1 cellular context compared by ENCODE assay signal in the genomic region with DNA sequence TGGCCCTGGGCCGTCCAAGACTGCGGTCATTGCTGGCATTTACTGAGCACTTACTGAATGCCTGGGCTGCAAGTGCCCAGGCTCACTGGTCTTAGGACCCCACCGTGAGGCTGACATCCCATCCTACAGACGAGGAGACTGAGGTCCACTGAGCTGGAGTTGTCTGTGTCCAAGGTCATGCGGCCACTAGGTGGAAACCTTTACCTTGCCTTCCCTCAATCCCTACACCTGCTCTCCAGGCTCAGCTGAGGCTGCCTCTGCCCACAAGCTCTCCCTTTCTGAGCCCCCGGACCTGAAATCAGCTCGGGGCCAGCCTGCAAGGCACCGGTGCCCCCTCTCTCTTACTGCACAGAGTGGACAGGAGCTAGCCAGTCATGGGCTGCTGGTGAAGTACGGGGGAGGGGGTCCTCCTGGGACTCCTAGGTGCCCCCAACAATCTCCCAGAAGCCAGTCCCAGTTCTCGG.
TF ChIP-seq lines count a peak whose summit lies in the region.

No MANE protein-coding gene starts in this region.

TF ChIP-seq in HepG2, 621 proteins besides CTCF, POLR2A, EP300 and RAD21 (continued from another document and continues in another):
- TF ChIP-seq, protein P1, sequence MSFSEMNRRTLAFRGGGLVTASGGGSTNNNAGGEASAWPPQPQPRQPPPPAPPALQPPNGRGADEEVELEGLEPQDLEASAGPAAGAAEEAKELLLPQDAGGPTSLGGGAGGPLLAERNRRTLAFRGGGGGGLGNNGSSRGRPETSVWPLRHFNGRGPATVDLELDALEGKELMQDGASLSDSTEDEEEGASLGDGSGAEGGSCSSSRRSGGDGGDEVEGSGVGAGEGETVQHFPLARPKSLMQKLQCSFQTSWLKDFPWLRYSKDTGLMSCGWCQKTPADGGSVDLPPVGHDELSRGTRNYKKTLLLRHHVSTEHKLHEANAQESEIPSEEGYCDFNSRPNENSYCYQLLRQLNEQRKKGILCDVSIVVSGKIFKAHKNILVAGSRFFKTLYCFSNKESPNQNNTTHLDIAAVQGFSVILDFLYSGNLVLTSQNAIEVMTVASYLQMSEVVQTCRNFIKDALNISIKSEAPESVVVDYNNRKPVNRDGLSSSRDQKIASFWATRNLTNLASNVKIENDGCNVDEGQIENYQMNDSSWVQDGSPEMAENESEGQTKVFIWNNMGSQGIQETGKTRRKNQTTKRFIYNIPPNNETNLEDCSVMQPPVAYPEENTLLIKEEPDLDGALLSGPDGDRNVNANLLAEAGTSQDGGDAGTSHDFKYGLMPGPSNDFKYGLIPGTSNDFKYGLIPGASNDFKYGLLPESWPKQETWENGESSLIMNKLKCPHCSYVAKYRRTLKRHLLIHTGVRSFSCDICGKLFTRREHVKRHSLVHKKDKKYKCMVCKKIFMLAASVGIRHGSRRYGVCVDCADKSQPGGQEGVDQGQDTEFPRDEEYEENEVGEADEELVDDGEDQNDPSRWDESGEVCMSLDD (CRISPR knock-in tag; IDR thresholded peaks at IDR 0.05; ENCODE audit: borderline replicate concordance), result no peak
- TF ChIP-seq ZFP62 (CRISPR knock-in tag; IDR thresholded peaks at IDR 0.05) (no peak), STAG1 (CRISPR knock-in tag; IDR thresholded peaks at IDR 0.05) (peak; percentile 90), CC2D1A (CRISPR knock-in tag; IDR thresholded peaks at IDR 0.05) (no peak), MYC (CRISPR knock-in tag; IDR thresholded peaks at IDR 0.05; ENCODE audit: borderline replicate concordance) (no peak), ZNF570 (CRISPR knock-in tag; IDR thresholded peaks at IDR 0.05; ENCODE audit: borderline replicate concordance) (no peak), ZNF274 (CRISPR knock-in tag; IDR thresholded peaks at IDR 0.05) (no peak), ZNF451 (CRISPR knock-in tag; IDR thresholded peaks at IDR 0.05) (0 out of 2 replicates have a peak, but pooled peaks have one; percentile 37), REXO4 (CRISPR knock-in tag; IDR thresholded peaks at IDR 0.05; ENCODE audit: borderline replicate concordance) (no peak), HCFC1 (IDR thresholded peaks at IDR 0.05; ENCODE audit: low read depth, low read length) (no peak), ZNF20 (CRISPR knock-in tag; IDR thresholded peaks at IDR 0.05) (no peak), ZNF891 (CRISPR knock-in tag; IDR thresholded peaks at IDR 0.05) (peak; percentile 27; the same call in 1 of the 2 replicates), ESRRA (CRISPR knock-in tag; IDR thresholded peaks at IDR 0.05; ENCODE audit: low read depth) (no peak), NCOR1 (IDR thresholded peaks at IDR 0.05; ENCODE audit: borderline replicate concordance, low read length) (no peak), SP1 (IDR thresholded peaks at IDR 0.05) (no peak), SP1 (CRISPR knock-in tag; IDR thresholded peaks at IDR 0.05) (no peak), ZNF841 (CRISPR knock-in tag; IDR thresholded peaks at IDR 0.05; ENCODE audit: borderline replicate concordance) (no peak), ZNF816 (CRISPR knock-in tag; IDR thresholded peaks at IDR 0.05; ENCODE audit: borderline replicate concordance) (no peak), SAP130 (CRISPR knock-in tag; IDR thresholded peaks at IDR 0.05; ENCODE audit: low read depth) (peak; percentile 54; the same call in 1 of the 2 replicates)
- TF ChIP-seq, protein P2, sequence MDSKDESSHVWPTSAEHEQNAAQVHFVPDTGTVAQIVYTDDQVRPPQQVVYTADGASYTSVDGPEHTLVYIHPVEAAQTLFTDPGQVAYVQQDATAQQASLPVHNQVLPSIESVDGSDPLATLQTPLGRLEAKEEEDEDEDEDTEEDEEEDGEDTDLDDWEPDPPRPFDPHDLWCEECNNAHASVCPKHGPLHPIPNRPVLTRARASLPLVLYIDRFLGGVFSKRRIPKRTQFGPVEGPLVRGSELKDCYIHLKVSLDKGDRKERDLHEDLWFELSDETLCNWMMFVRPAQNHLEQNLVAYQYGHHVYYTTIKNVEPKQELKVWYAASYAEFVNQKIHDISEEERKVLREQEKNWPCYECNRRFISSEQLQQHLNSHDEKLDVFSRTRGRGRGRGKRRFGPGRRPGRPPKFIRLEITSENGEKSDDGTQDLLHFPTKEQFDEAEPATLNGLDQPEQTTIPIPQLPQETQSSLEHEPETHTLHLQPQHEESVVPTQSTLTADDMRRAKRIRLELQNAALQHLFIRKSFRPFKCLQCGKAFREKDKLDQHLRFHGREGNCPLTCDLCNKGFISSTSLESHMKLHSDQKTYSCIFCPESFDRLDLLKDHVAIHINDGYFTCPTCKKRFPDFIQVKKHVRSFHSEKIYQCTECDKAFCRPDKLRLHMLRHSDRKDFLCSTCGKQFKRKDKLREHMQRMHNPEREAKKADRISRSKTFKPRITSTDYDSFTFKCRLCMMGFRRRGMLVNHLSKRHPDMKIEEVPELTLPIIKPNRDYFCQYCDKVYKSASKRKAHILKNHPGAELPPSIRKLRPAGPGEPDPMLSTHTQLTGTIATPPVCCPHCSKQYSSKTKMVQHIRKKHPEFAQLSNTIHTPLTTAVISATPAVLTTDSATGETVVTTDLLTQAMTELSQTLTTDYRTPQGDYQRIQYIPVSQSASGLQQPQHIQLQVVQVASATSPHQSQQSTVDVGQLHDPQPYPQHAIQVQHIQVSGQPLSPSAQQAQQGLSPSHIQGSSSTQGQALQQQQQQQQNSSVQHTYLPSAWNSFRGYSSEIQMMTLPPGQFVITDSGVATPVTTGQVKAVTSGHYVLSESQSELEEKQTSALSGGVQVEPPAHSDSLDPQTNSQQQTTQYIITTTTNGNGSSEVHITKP (CRISPR knock-in tag; IDR thresholded peaks at IDR 0.05; ENCODE audit: low read depth), result no peak
- TF ChIP-seq, protein P3, sequence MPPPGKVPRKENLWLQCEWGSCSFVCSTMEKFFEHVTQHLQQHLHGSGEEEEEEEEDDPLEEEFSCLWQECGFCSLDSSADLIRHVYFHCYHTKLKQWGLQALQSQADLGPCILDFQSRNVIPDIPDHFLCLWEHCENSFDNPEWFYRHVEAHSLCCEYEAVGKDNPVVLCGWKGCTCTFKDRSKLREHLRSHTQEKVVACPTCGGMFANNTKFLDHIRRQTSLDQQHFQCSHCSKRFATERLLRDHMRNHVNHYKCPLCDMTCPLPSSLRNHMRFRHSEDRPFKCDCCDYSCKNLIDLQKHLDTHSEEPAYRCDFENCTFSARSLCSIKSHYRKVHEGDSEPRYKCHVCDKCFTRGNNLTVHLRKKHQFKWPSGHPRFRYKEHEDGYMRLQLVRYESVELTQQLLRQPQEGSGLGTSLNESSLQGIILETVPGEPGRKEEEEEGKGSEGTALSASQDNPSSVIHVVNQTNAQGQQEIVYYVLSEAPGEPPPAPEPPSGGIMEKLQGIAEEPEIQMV (CRISPR knock-in tag; IDR thresholded peaks at IDR 0.05; ENCODE audit: low read depth), result 0 out of 2 replicates have a peak, but pooled peaks have one; percentile 45
- TF ChIP-seq, protein P4, sequence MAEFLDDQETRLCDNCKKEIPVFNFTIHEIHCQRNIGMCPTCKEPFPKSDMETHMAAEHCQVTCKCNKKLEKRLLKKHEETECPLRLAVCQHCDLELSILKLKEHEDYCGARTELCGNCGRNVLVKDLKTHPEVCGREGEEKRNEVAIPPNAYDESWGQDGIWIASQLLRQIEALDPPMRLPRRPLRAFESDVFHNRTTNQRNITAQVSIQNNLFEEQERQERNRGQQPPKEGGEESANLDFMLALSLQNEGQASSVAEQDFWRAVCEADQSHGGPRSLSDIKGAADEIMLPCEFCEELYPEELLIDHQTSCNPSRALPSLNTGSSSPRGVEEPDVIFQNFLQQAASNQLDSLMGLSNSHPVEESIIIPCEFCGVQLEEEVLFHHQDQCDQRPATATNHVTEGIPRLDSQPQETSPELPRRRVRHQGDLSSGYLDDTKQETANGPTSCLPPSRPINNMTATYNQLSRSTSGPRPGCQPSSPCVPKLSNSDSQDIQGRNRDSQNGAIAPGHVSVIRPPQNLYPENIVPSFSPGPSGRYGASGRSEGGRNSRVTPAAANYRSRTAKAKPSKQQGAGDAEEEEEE (CRISPR knock-in tag; IDR thresholded peaks at IDR 0.05; ENCODE audit: borderline replicate concordance), result no peak
- TF ChIP-seq, protein P5, sequence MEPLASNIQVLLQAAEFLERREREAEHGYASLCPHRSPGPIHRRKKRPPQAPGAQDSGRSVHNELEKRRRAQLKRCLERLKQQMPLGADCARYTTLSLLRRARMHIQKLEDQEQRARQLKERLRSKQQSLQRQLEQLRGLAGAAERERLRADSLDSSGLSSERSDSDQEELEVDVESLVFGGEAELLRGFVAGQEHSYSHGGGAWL (CRISPR knock-in tag; IDR thresholded peaks at IDR 0.05), result no peak
- TF ChIP-seq, protein P6, sequence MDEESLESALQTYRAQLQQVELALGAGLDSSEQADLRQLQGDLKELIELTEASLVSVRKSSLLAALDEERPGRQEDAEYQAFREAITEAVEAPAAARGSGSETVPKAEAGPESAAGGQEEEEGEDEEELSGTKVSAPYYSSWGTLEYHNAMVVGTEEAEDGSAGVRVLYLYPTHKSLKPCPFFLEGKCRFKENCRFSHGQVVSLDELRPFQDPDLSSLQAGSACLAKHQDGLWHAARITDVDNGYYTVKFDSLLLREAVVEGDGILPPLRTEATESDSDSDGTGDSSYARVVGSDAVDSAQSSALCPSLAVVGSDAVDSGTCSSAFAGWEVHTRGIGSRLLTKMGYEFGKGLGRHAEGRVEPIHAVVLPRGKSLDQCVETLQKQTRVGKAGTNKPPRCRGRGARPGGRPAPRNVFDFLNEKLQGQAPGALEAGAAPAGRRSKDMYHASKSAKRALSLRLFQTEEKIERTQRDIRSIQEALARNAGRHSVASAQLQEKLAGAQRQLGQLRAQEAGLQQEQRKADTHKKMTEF (CRISPR knock-in tag; IDR thresholded peaks at IDR 0.05), result 0 out of 2 replicates have a peak, but pooled peaks have one; percentile 34
- TF ChIP-seq, protein P7, sequence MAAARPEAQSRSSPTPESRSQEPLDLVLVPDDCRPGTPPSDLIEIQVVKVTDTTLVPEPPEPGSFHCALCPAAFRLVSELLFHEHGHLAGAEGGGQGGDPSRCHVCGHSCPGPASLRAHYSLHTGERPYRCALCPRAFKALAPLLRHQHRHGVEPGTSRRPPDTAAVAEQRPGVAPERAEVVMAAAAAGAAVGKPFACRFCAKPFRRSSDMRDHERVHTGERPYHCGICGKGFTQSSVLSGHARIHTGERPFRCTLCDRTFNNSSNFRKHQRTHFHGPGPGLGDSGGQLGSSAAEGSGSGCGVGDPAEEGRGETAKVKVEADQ (CRISPR knock-in tag; IDR thresholded peaks at IDR 0.05; ENCODE audit: borderline replicate concordance), result no peak
- TF ChIP-seq, protein P8, sequence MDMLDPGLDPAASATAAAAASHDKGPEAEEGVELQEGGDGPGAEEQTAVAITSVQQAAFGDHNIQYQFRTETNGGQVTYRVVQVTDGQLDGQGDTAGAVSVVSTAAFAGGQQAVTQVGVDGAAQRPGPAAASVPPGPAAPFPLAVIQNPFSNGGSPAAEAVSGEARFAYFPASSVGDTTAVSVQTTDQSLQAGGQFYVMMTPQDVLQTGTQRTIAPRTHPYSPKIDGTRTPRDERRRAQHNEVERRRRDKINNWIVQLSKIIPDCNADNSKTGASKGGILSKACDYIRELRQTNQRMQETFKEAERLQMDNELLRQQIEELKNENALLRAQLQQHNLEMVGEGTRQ (IDR thresholded peaks at IDR 0.05; ENCODE audit: low read depth, low read length), result no peak
- TF ChIP-seq, protein P8 (CRISPR knock-in tag; IDR thresholded peaks at IDR 0.05; ENCODE audit: borderline replicate concordance), result no peak
- TF ChIP-seq, protein P9, sequence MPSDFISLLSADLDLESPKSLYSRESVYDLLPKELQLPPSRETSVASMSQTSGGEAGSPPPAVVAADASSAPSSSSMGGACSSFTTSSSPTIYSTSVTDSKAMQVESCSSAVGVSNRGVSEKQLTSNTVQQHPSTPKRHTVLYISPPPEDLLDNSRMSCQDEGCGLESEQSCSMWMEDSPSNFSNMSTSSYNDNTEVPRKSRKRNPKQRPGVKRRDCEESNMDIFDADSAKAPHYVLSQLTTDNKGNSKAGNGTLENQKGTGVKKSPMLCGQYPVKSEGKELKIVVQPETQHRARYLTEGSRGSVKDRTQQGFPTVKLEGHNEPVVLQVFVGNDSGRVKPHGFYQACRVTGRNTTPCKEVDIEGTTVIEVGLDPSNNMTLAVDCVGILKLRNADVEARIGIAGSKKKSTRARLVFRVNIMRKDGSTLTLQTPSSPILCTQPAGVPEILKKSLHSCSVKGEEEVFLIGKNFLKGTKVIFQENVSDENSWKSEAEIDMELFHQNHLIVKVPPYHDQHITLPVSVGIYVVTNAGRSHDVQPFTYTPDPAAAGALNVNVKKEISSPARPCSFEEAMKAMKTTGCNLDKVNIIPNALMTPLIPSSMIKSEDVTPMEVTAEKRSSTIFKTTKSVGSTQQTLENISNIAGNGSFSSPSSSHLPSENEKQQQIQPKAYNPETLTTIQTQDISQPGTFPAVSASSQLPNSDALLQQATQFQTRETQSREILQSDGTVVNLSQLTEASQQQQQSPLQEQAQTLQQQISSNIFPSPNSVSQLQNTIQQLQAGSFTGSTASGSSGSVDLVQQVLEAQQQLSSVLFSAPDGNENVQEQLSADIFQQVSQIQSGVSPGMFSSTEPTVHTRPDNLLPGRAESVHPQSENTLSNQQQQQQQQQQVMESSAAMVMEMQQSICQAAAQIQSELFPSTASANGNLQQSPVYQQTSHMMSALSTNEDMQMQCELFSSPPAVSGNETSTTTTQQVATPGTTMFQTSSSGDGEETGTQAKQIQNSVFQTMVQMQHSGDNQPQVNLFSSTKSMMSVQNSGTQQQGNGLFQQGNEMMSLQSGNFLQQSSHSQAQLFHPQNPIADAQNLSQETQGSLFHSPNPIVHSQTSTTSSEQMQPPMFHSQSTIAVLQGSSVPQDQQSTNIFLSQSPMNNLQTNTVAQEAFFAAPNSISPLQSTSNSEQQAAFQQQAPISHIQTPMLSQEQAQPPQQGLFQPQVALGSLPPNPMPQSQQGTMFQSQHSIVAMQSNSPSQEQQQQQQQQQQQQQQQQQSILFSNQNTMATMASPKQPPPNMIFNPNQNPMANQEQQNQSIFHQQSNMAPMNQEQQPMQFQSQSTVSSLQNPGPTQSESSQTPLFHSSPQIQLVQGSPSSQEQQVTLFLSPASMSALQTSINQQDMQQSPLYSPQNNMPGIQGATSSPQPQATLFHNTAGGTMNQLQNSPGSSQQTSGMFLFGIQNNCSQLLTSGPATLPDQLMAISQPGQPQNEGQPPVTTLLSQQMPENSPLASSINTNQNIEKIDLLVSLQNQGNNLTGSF (CRISPR knock-in tag; IDR thresholded peaks at IDR 0.05), result no peak
- TF ChIP-seq, protein P10, sequence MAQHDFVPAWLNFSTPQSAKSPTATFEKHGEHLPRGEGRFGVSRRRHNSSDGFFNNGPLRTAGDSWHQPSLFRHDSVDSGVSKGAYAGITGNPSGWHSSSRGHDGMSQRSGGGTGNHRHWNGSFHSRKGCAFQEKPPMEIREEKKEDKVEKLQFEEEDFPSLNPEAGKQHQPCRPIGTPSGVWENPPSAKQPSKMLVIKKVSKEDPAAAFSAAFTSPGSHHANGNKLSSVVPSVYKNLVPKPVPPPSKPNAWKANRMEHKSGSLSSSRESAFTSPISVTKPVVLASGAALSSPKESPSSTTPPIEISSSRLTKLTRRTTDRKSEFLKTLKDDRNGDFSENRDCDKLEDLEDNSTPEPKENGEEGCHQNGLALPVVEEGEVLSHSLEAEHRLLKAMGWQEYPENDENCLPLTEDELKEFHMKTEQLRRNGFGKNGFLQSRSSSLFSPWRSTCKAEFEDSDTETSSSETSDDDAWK (CRISPR knock-in tag; IDR thresholded peaks at IDR 0.05), result no peak
